17 cellular contexts compared by ENCODE assay signal in the genomic region with DNA sequence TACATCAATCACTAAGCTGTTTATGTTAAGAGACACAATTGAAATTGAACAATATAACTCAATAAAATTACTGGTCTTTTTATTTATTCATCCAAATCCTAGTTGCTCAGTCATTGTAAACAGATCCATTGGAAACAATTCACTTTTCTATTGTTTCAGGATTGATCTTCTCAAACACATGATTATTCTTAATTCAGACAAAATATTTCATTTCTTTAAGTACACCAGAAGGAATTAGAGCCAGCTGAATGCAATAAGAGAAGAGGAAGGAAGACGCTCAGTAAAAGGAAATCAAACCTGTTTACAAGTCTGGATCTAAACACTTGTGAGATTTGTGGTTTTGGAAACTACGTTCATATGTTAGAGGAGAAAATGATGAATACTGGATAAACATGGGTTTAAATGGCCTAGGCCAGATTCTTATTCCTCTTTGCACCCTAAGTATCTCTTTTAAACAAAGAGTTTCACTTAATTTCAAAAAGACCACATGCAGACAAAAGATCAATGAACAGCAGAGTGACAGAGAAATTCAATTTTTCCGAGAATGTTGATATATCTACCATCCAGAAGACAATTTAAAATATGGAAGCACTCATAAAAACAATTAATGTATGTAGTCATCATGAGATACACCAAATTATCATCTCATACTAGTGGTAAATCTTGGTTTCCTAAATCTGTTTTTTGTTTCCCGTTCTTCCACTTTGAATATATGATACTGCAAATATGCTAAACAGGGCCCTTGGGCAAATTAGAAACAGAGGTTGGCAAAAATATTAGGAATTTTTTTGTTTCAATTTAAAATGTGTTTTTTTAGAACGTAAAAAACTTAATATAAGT.
DNase-seq lines count a peak whose midpoint lies in the region; ATAC-seq and TF ChIP-seq lines count a peak whose summit lies in the region.
"Had no signal": no experiment of that assay in that cellular context is flagged by ENCODE, and none has a peak within 500 bp of the region (broad histone marks: within the 10 kb centered on the region; RNA-seq: fewer than 3 reads in every experiment).

No MANE protein-coding gene starts in this region.

- TF ChIP-seq POLR2A in heart left ventricle (IDR thresholded peaks at IDR 0.05) = no peak

- no peaks in the 10 kb centered on the region for H3K36me3 ChIP-seq in heart left ventricle
- H3K36me3 ChIP-seq in muscle layer of duodenum (ENCODE audit: control insufficient read depth in 1 of 2, insufficient read depth in 2 of 2, low read length in 2 of 2) = no peaks in the 10 kb centered on the region
- H3K36me3 ChIP-seq in upper lobe of right lung = no peaks in the 10 kb centered on the region

- intact Hi-C loops in heart left ventricle (cut with DNase I) = loop anchor here in 7 of 10 donors (2.0 to 10.0 kb wide), 6 partner anchors 93 to 705 kb away; partner anchors contain the start of gene CITED2 (in 4 of the 7)
- intact Hi-C loops in Right ventricle myocardium superior (cut with DNase I) = loop anchor here (10.0 kb wide), 2 partner anchors 103 to 367 kb away; no protein-coding TSS in a partner anchor
- intact Hi-C loops in upper lobe of right lung (cut with DNase I) = no loop called here

- peaks cover 3% of the 10 kb centered on the region for H3K36me3 Mint-ChIP-seq in chondrocyte (ENCODE audit: low read depth)

- ATAC-seq in heart left ventricle (no peak), Right ventricle myocardium superior (ENCODE audit: poor library complexity) (no peak), upper lobe of right lung (no peak)
- ATAC-seq: activated CD8-positive, alpha-beta T cell treated with anti-CD3 and anti-CD28 coated beads, Interleukin-2, amount 10 ng/mL, durations not matched to agents 7 days and 5 days; activated T-helper 17 cell treated with anti-CD3 and anti-CD28 coated beads, Interleukin-2, amount 50 U/mL, for 72 hours had no signal

- no peaks in the 10 kb centered on the region for H3K9me3 ChIP-seq in heart left ventricle
- H3K9me3 ChIP-seq in muscle layer of duodenum (ENCODE audit: control insufficient read depth in 1 of 2, low read length in 2 of 2) = no peaks in the 10 kb centered on the region
- no peaks in the 10 kb centered on the region for H3K9me3 ChIP-seq in upper lobe of right lung

- peaks cover 4% of the 10 kb centered on the region for H3K9me3 Mint-ChIP-seq in chondrocyte (ENCODE audit: low read depth)
- H3K9me3 Mint-ChIP-seq: activated T-helper 17 cell treated with anti-CD3 and anti-CD28 coated beads, Interleukin-2, amount 50 U/mL, for 72 hours; CD4-positive, alpha-beta T cell; H9 had no signal

- H3K27ac ChIP-seq in heart left ventricle = peak overlapping the region; percentile 70 to 96 (median 81)
- peak overlapping the region; percentile 46 for H3K27ac ChIP-seq in muscle layer of duodenum (ENCODE audit: low read length)
- peak overlapping the region; percentile 2 for H3K27ac ChIP-seq in upper lobe of right lung
- H3K27ac ChIP-seq: VCaP had no signal

- H3K27ac Mint-ChIP-seq in chondrocyte (ENCODE audit: unreplicated experiment) = peak overlapping the region; percentile 35
- H3K27ac Mint-ChIP-seq: activated CD8-positive, alpha-beta T cell treated with anti-CD3 and anti-CD28 coated beads, Interleukin-2, amount 10 ng/mL, durations not matched to agents 7 days and 5 days; activated T-helper 17 cell treated with anti-CD3 and anti-CD28 coated beads, Interleukin-2, amount 50 U/mL, for 72 hours; CD4-positive, alpha-beta T cell had no signal

- TF ChIP-seq CTCF in heart left ventricle (IDR thresholded peaks at IDR 0.05) = no peak
- no peak for TF ChIP-seq CTCF in chondrocyte (IDR thresholded peaks at IDR 0.05)
- no peak for TF ChIP-seq CTCF in upper lobe of right lung (IDR thresholded peaks at IDR 0.05)

- peaks cover 55% of the 10 kb centered on the region for H3K4me1 Mint-ChIP-seq in chondrocyte (ENCODE audit: low read depth)
- H3K4me1 Mint-ChIP-seq: activated T-helper 17 cell treated with anti-CD3 and anti-CD28 coated beads, Interleukin-2, amount 50 U/mL, for 72 hours; H9 had no signal

- no peaks in the 10 kb centered on the region for H3K27me3 Mint-ChIP-seq in chondrocyte (ENCODE audit: low read depth)

- no peak for DNase-seq in heart left ventricle
- DNase-seq in Right ventricle myocardium superior = no peak
- no peak for DNase-seq in chondrocyte (ENCODE audit: low spot score)
- no peak for DNase-seq in upper lobe of right lung
- no peak for DNase-seq in stimulated activated CD4-positive, alpha-beta T cell treated with anti-CD3 and anti-CD28 coated beads, Interleukin-4, amount 100 ng/mL, for 1 hour
- no peak for DNase-seq in SKM-1 (lab: John Stamatoyannopoulos, UW; ENCODE audit: unreplicated experiment)
- no peak for DNase-seq in stimulated activated CD4-positive, alpha-beta T cell treated with anti-CD3 and anti-CD28 coated beads, Interleukin-1b, Interleukin-23, amount 100 ng/mL, for 48 hours
- DNase-seq: activated CD8-positive, alpha-beta T cell treated with anti-CD3 and anti-CD28 coated beads, Interleukin-2, amount 10 ng/mL, durations not matched to agents 7 days and 5 days; CD4-positive, alpha-beta T cell; H9; MV-4-11; NCI-H2107; NCI-H748 treated with DMSO at 0.1 percent for 48 hours; posterior cingulate gyrus had no signal

- 65 to 73% (median 70%) methylated on average over 5 of the region's 5 CpGs for WGBS in heart left ventricle, 4 donors

- H3K4me3 ChIP-seq in heart left ventricle = no peak overlapping the region
- no peak overlapping the region for H3K4me3 ChIP-seq in muscle layer of duodenum (ENCODE audit: low read depth in 1 of 2, low read length in 2 of 2)
- no peak overlapping the region for H3K4me3 ChIP-seq in upper lobe of right lung

- no peak overlapping the region for H3K4me3 Mint-ChIP-seq in chondrocyte (ENCODE audit: unreplicated experiment)
- H3K4me3 Mint-ChIP-seq: activated CD8-positive, alpha-beta T cell treated with anti-CD3 and anti-CD28 coated beads, Interleukin-2, amount 10 ng/mL, durations not matched to agents 7 days and 5 days; activated T-helper 17 cell treated with anti-CD3 and anti-CD28 coated beads, Interleukin-2, amount 50 U/mL, for 72 hours; CD4-positive, alpha-beta T cell; H9 had no signal

- H3K4me1 ChIP-seq in heart left ventricle = peaks cover 0 to 30% (median 23%) of the 10 kb centered on the region in 12 donors
- H3K4me1 ChIP-seq in muscle layer of duodenum (ENCODE audit: control insufficient read depth in 1 of 2, insufficient read depth in 2 of 2, low read length in 2 of 2) = peaks cover 4 to 11% of the 10 kb centered on the region in 2 donors
- H3K4me1 ChIP-seq in upper lobe of right lung = peaks cover 10% of the 10 kb centered on the region

- H3K27me3 ChIP-seq in heart left ventricle (no peaks in the 10 kb centered on the region), muscle layer of duodenum (ENCODE audit: low read depth, low read length) (no peaks in the 10 kb centered on the region), upper lobe of right lung (no peaks in the 10 kb centered on the region)

Comparison
In these comparisons a context has a peak if more than half of its experiments do, and no peak if none do; other contexts are left out.
1. H3K27ac ChIP-seq: peak in every context shown above with its lines; median percentile 81 in heart left ventricle; 46 in muscle layer of duodenum; 2 in upper lobe of right lung.